ENCODE assay signal across 12 cellular contexts in the genomic region with DNA sequence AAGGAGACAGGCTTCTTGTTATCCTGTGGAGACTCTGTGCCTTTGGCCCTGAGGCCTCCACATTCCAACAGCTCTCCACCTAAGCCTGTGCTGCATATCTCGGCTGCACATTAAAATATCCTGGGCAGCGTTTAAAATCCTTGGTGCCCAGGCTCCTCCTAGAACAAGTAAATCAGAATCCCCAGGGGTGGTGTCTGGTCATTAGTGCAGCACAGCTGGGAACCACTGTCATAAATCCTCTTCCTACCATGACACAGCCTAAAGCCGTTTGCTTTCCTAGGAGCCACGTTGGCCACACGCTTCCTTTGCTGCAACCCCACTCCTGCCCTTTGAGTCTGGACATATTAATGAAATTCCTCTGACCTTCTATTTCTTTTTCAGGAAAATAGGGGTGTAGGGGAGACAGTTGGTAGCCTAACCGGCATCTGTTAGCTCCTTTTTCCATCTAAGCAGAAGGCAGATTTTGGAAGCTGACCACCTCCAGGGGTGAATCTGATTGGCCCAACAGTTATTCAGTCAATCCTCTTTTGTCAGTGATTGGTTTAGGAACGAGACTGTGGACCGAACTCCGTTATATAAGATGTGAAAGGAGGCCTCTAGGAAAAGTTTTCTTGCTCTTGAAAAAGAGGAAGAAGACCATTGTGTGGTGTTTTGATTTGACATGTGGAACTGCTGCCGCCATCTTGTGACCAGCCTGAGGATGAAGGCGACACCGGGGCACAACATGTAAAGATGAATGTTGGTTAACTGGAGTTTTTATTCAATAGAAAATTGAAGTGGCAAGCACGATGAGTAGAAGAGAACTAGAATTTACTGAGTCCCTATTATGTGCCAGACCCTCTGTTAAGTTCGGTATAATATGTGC.
"Had no signal": no experiment of that assay in that cellular context is flagged by ENCODE, and none has a peak within 500 bp of the region (broad histone marks: within the 10 kb centered on the region; RNA-seq: fewer than 3 reads in every experiment).

No MANE protein-coding gene starts in this region.

- H3K36me3 ChIP-seq: gastrocnemius medialis, pancreas had no signal

- H3K4me3 ChIP-seq: gastrocnemius medialis, pancreas had no signal

- H3K27me3 ChIP-seq: gastrocnemius medialis, pancreas had no signal

- H3K4me1 ChIP-seq: pancreas had no signal

- H3K27ac Mint-ChIP-seq: activated CD8-positive, alpha-beta T cell treated with anti-CD3 and anti-CD28 coated beads for 36 hours; activated naive CD8-positive, alpha-beta T cell treated with anti-CD3 and anti-CD28 coated beads, Interleukin-2, amount 50 U/mL, for 24 hours had no signal

- H3K4me1 Mint-ChIP-seq: activated naive CD8-positive, alpha-beta T cell treated with anti-CD3 and anti-CD28 coated beads, Interleukin-2, amount 50 U/mL, for 24 hours had no signal

- H3K9me3 ChIP-seq: gastrocnemius medialis, pancreas had no signal

- H3K9me3 Mint-ChIP-seq: activated CD8-positive, alpha-beta T cell treated with anti-CD3 and anti-CD28 coated beads for 36 hours; activated naive CD8-positive, alpha-beta T cell treated with anti-CD3 and anti-CD28 coated beads, Interleukin-2, amount 50 U/mL, for 24 hours had no signal

- ATAC-seq: activated CD8-positive, alpha-beta T cell treated with anti-CD3 and anti-CD28 coated beads for 36 hours; activated naive CD8-positive, alpha-beta T cell treated with anti-CD3 and anti-CD28 coated beads, Interleukin-2, amount 50 U/mL, for 24 hours; gastrocnemius medialis; left ventricle myocardium superior; pancreas had no signal

- DNase-seq: activated CD8-positive, alpha-beta memory T cell treated with anti-CD3 and anti-CD28 coated beads, Interleukin-2, amount 50 U/mL, for 48 hours; activated CD8-positive, alpha-beta T cell treated with anti-CD3 and anti-CD28 coated beads for 36 hours; activated naive CD4-positive, alpha-beta T cell; activated naive CD8-positive, alpha-beta T cell treated with anti-CD3 and anti-CD28 coated beads, Interleukin-2, amount 50 U/mL, for 24 hours; effector CD4-positive, alpha-beta T cell; gastrocnemius medialis; kidney; left ventricle myocardium superior; pancreas; retina; small intestine; T-helper 9 cell had no signal

- H3K27ac ChIP-seq: gastrocnemius medialis, pancreas had no signal

- H3K4me3 Mint-ChIP-seq: activated CD8-positive, alpha-beta T cell treated with anti-CD3 and anti-CD28 coated beads for 36 hours; activated naive CD8-positive, alpha-beta T cell treated with anti-CD3 and anti-CD28 coated beads, Interleukin-2, amount 50 U/mL, for 24 hours had no signal
